26 cellular contexts compared by ENCODE assay signal in genomic region chr20:31449511-31450128, GRCh38. TPM values are rescaled to one million over a fixed set of nuclear protein-coding genes. Genes with fewer than 3 reads are reported as not detected.
DNase-seq lines count a peak whose midpoint lies in the region; ATAC-seq and TF ChIP-seq lines count a peak whose summit lies in the region.
"Had no signal": no experiment of that assay in that cellular context is flagged by ENCODE, and none has a peak within 500 bp of the region (broad histone marks: within the 10 kb centered on the region; RNA-seq: fewer than 3 reads in every experiment).

No MANE protein-coding gene starts in this region.

- no peaks in the 10 kb centered on the region for H4K20me1 ChIP-seq in GM23338 (replicated peaks; ENCODE audit: insufficient read depth)
- H4K20me1 ChIP-seq: BLaER1 had no signal

- no peaks in the 10 kb centered on the region for H3K79me2 ChIP-seq in GM23338 (replicated peaks; ENCODE audit: insufficient read depth)

- H3K27me3 ChIP-seq in GM23338 (ENCODE audit: insufficient read depth) (no peaks in the 10 kb centered on the region), Panc1 (ENCODE audit: control insufficient read depth, insufficient read depth, low read length) (peaks cover 4% of the 10 kb centered on the region; the same call in 1 of the 2 replicates)
- H3K27me3 ChIP-seq: BE2C, BLaER1 had no signal

- H3K9me3 Mint-ChIP-seq in GM23338: peaks cover 93% of the 10 kb centered on the region
- H3K9me3 Mint-ChIP-seq: CD4-positive, alpha-beta memory T cell had no signal

- peak overlapping the region; percentile 84; the same call in 1 of the 2 replicates for H2AFZ ChIP-seq in GM23338

- no peaks in the 10 kb centered on the region for H3K4me1 Mint-ChIP-seq in GM23338
- H3K4me1 Mint-ChIP-seq: CD14-positive monocyte; CD4-positive, alpha-beta memory T cell; CD4-positive, CD25-positive, alpha-beta regulatory T cell; CD8-positive, alpha-beta memory T cell had no signal

- H3K27ac ChIP-seq in GM23338 (ENCODE audit: low read depth) (no peak overlapping the region), Panc1 (ENCODE audit: low read length) (no peak overlapping the region)
- H3K27ac ChIP-seq: BLaER1 had no signal

- H3K36me3 ChIP-seq in GM23338 (ENCODE audit: insufficient read depth) (no peaks in the 10 kb centered on the region), Panc1 (ENCODE audit: control insufficient read depth, insufficient read depth, low read length) (no peaks in the 10 kb centered on the region)
- H3K36me3 ChIP-seq: BE2C, BLaER1 had no signal

- H3F3A ChIP-seq in GM23338 (replicated peaks; ENCODE audit: low read depth): no peaks in the 10 kb centered on the region

- H3K9me3 ChIP-seq in Panc1 (ENCODE audit: control insufficient read depth, insufficient read depth, low read depth, low read length): no peaks in the 10 kb centered on the region
- H3K9me3 ChIP-seq: BE2C had no signal

- ATAC-seq in GM23338 (no peak), Panc1 (peak; percentile 32; the same call in 1 of the 2 replicates), HG03108 (IDR thresholded peaks at IDR 0.05; ENCODE audit: unreplicated experiment) (no peak), GM18511 (IDR thresholded peaks at IDR 0.05; ENCODE audit: unreplicated experiment) (no peak)

- in situ Hi-C loops in Panc1 (cut with HindIII; ENCODE audit: low pct_unique_long_range_greater_than_20kb, low sequenced_read_pairs): no loop called here

- intact Hi-C loops in Panc1 (cut with micrococcal nuclease; ENCODE audit: unreplicated experiment): no loop called here

- POLR2A ChIA-PET in Panc1 (lab: Charles Lee): interaction anchor here (0.5 to 0.8 kb wide), 4 partner anchors 20 to 110 kb away, joined by 3 to 5 read pairs (median 4); no protein-coding TSS in a partner anchor

- H3K4me2 ChIP-seq in GM23338: no peak overlapping the region
- H3K4me2 ChIP-seq: BLaER1 had no signal

- H3K9me2 ChIP-seq in GM23338 (ENCODE audit: insufficient read depth): 0 out of 2 replicates have a peak, but pooled peaks cover 2% of the 10 kb centered on the region

- H3K36me3 Mint-ChIP-seq in GM23338 (ENCODE audit: low read depth): peaks cover 25% of the 10 kb centered on the region; the same call in 2 of the 3 replicates
- H3K36me3 Mint-ChIP-seq: CD14-positive monocyte; CD4-positive, alpha-beta memory T cell; CD4-positive, CD25-positive, alpha-beta regulatory T cell; CD8-positive, alpha-beta memory T cell had no signal

- H3K4me3 Mint-ChIP-seq in GM23338: no peak overlapping the region
- H3K4me3 Mint-ChIP-seq: CD14-positive monocyte; CD4-positive, alpha-beta memory T cell; CD4-positive, CD25-positive, alpha-beta regulatory T cell; CD8-positive, alpha-beta memory T cell had no signal

- H3K27ac Mint-ChIP-seq in GM23338: no peak overlapping the region
- H3K27ac Mint-ChIP-seq: CD14-positive monocyte; CD4-positive, CD25-positive, alpha-beta regulatory T cell; CD8-positive, alpha-beta memory T cell had no signal

- peaks cover 12% of the 10 kb centered on the region for H3K27me3 Mint-ChIP-seq in GM23338 (ENCODE audit: insufficient read depth, low read depth, poor library complexity)

- DNase-seq in ELF-1 (ENCODE audit: low read depth, low spot score) (peak; percentile 33), GM23338 (ENCODE audit: low spot score) (no peak), Panc1 (ENCODE audit: low read depth, low spot score) (no peak)
- no peak for DNase-seq in stimulated activated CD4-positive, alpha-beta T cell treated with anti-CD3 and anti-CD28 coated beads, Interleukin-4, amount 100 ng/mL, for 4 hours
- DNase-seq: 8988T; ACHN; BE2C; C1 segment of cervical spinal cord; CD4-positive, alpha-beta memory T cell; CD4-positive, CD25-positive, alpha-beta regulatory T cell; CD8-positive, alpha-beta memory T cell; COR-L47; DMS 273 treated with DMSO at 0.1 percent for 48 hours; DMS153; DMS53; DMS79; DND-41; EL; GF-D8 had no signal

- CTCF ChIA-PET in Panc1 (lab: Charles Lee): interaction anchor here (0.6 to 1.2 kb wide), 3 partner anchors 9 to 54 kb away, joined by 8 to 11 read pairs (median 9); partner anchors contain the start of gene DEFB123

- H3K4me1 ChIP-seq in GM23338 (ENCODE audit: insufficient read depth) (no peaks in the 10 kb centered on the region), Panc1 (ENCODE audit: control insufficient read depth, insufficient read depth, low read length) (no peaks in the 10 kb centered on the region)
- H3K4me1 ChIP-seq: BE2C had no signal

- no TSS peak for BruUV-seq in Panc1 (replicated peaks; lab: Mats Ljungman, UMichigan)

- H3K4me3 ChIP-seq in GM23338: no peak overlapping the region
- H3K4me3 ChIP-seq in Panc1 (ENCODE audit: low read depth in 2 of 2, low read length in 2 of 2): no peak overlapping the region
- H3K4me3 ChIP-seq: BLaER1 had no signal

- TF ChIP-seq CTCF in GM23338 (conservative IDR thresholded peaks at IDR 0.05; ENCODE audit: low read depth in 2 of 2) (no peak), Panc1 (IDR thresholded peaks at IDR 0.05) (no peak)

RNA-seq across cellular contexts. Expression of gene DEFB123, which starts 9.2 kb away (rescaled TPM):
- not detected in 2 replicates for total RNA-seq in GM23338 (2014; rRNA removed; shearing (Covaris generic))
- not detected in 2 replicates for polyA plus RNA-seq in GM23338 (2016; fragmentation: Nextera tagmentation; extraction: Ambion mirVana)
- total RNA-seq in Panc1 (2021; ENCODE audit: unreplicated experiment): not detected
- polyA plus RNA-seq in Panc1 (2012; ENCODE audit: insufficient read length): not detected
- total RNA-seq: A673; CD4-positive, alpha-beta memory T cell; CD4-positive, CD25-positive, alpha-beta regulatory T cell; CD8-positive, alpha-beta memory T cell; Daoy had no signal
- polyA plus RNA-seq: AG04450; CD14-positive monocyte; CD4-positive, alpha-beta memory T cell; CD4-positive, CD25-positive, alpha-beta regulatory T cell; CD8-positive, alpha-beta memory T cell had no signal

RNA-seq across cellular contexts. Expression of gene DEFB124, which starts 25.3 kb away (rescaled TPM):
- 0.52 TPM in 1 of 2 replicates, not detected in the other for total RNA-seq in GM23338 (2014; rRNA removed; shearing (Covaris generic))
- polyA plus RNA-seq in GM23338 (2016; fragmentation: Nextera tagmentation; extraction: Ambion mirVana): not detected in 2 replicates
- not detected for total RNA-seq in Panc1 (2021; ENCODE audit: unreplicated experiment)
- polyA plus RNA-seq in Panc1 (2012; ENCODE audit: insufficient read length): not detected
- total RNA-seq: A673; CD4-positive, alpha-beta memory T cell; CD4-positive, CD25-positive, alpha-beta regulatory T cell; CD8-positive, alpha-beta memory T cell; Daoy had no signal
- polyA plus RNA-seq: AG04450; CD14-positive monocyte; CD4-positive, alpha-beta memory T cell; CD4-positive, CD25-positive, alpha-beta regulatory T cell; CD8-positive, alpha-beta memory T cell had no signal

RNA-seq across cellular contexts. Expression of gene REM1, which starts 25.5 kb away (rescaled TPM):
- total RNA-seq in GM23338 (2014; rRNA removed; shearing (Covaris generic)): 0.28 TPM in 1 of 2 replicates, not detected in the other
- not detected in 2 replicates for polyA plus RNA-seq in GM23338 (2016; fragmentation: Nextera tagmentation; extraction: Ambion mirVana)
- not detected for total RNA-seq in Panc1 (2021; ENCODE audit: unreplicated experiment)
- polyA plus RNA-seq in Panc1 (2012; ENCODE audit: insufficient read length): not detected
- total RNA-seq: A673; CD4-positive, alpha-beta memory T cell; CD4-positive, CD25-positive, alpha-beta regulatory T cell; CD8-positive, alpha-beta memory T cell; Daoy had no signal
- polyA plus RNA-seq: AG04450; CD14-positive monocyte; CD4-positive, alpha-beta memory T cell; CD4-positive, CD25-positive, alpha-beta regulatory T cell; CD8-positive, alpha-beta memory T cell had no signal

RNA-seq across cellular contexts. Expression of gene DEFB121, which starts 43.6 kb away (rescaled TPM):
- not detected in 2 replicates for total RNA-seq in GM23338 (2014; rRNA removed; shearing (Covaris generic))
- polyA plus RNA-seq in GM23338 (2016; fragmentation: Nextera tagmentation; extraction: Ambion mirVana): not detected in 2 replicates
- total RNA-seq in Panc1 (2021; ENCODE audit: unreplicated experiment): not detected
- not detected for polyA plus RNA-seq in Panc1 (2012; ENCODE audit: insufficient read length)
- total RNA-seq: A673; CD4-positive, alpha-beta memory T cell; CD4-positive, CD25-positive, alpha-beta regulatory T cell; CD8-positive, alpha-beta memory T cell; Daoy had no signal
- polyA plus RNA-seq: AG04450; CD14-positive monocyte; CD4-positive, alpha-beta memory T cell; CD4-positive, CD25-positive, alpha-beta regulatory T cell; CD8-positive, alpha-beta memory T cell had no signal

RNA-seq across cellular contexts. Expression of gene DEFB119, which starts 59.2 kb away (rescaled TPM):
- total RNA-seq in GM23338 (2014; rRNA removed; shearing (Covaris generic)): not detected in 2 replicates
- polyA plus RNA-seq in GM23338 (2016; fragmentation: Nextera tagmentation; extraction: Ambion mirVana): not detected in 2 replicates
- total RNA-seq in Panc1 (2021; ENCODE audit: unreplicated experiment): not detected
- not detected for polyA plus RNA-seq in Panc1 (2012; ENCODE audit: insufficient read length)
- total RNA-seq: A673; CD4-positive, alpha-beta memory T cell; CD4-positive, CD25-positive, alpha-beta regulatory T cell; CD8-positive, alpha-beta memory T cell; Daoy had no signal
- polyA plus RNA-seq: AG04450; CD14-positive monocyte; CD4-positive, alpha-beta memory T cell; CD4-positive, CD25-positive, alpha-beta regulatory T cell; CD8-positive, alpha-beta memory T cell had no signal
